ENCODE assay signal across 11 cellular contexts in genomic region chr18:29648891-29649290, GRCh38.
"Had no signal": no experiment of that assay in that cellular context is flagged by ENCODE, and none has a peak within 500 bp of the region (broad histone marks: within the 10 kb centered on the region; RNA-seq: fewer than 3 reads in every experiment).

No MANE protein-coding gene starts in this region.

- DNase-seq: GM23248, GOT3, H7, H9, HCEC 1CT, HFFc6 had no signal

- H3K36me3 ChIP-seq: HAP-1 had no signal

- H3K27ac Mint-ChIP-seq: GM23338, H9, HFFc6 had no signal

- H3K4me3 ChIP-seq: GM23248, GM23338, HAP-1 had no signal

- H3K9me3 Mint-ChIP-seq: GM23338, H9, HFFc6 had no signal

- H3K4me3 Mint-ChIP-seq: GM23338, H9, HFFc6 had no signal

- H3K27ac ChIP-seq: GM23248 had no signal

- H3K4me1 ChIP-seq: HAP-1 had no signal

- H3K9ac ChIP-seq: GM23248 had no signal

- H3K9me3 ChIP-seq: HAP-1 had no signal

- H3K4me2 ChIP-seq: GM23338 had no signal

- ATAC-seq: GM23338, HCT116 had no signal

- H2AFZ ChIP-seq: GM23248, GM23338 had no signal

- FAIRE-seq: H1, H54 had no signal
